In genomic region chr9:37035472-37036236, GRCh38 we compare ENCODE assay signal across 9 cellular contexts. TPM values are rescaled to one million over a fixed set of nuclear protein-coding genes. Genes with fewer than 3 reads are reported as not detected.
DNase-seq lines count a peak whose midpoint lies in the region; ATAC-seq and TF ChIP-seq lines count a peak whose summit lies in the region.
"Had no signal": no experiment of that assay in that cellular context is flagged by ENCODE, and none has a peak within 500 bp of the region (broad histone marks: within the 10 kb centered on the region; RNA-seq: fewer than 3 reads in every experiment).

No MANE protein-coding gene starts in this region.

- POLR2A ChIA-PET in OCI-LY7 (lab: Charles Lee): interaction anchor here (0.7 to 7.6 kb wide), 17 partner anchors 31 to 339 kb away, joined by 3 to 119 read pairs (median 5); partner anchors contain the start of gene ZCCHC7

- CTCF ChIA-PET in activated naive CD4-positive, alpha-beta T cell treated with anti-CD3 and anti-CD28 coated beads for 36 hours (lab: Charles Lee): interaction anchor here (1.0 to 1.1 kb wide), 2 partner anchors 111 to 266 kb away, joined by 3 read pairs; no protein-coding TSS in a partner anchor
- CTCF ChIA-PET in OCI-LY7 (lab: Charles Lee; ENCODE audit: unreplicated experiment): interaction anchor here (1.0 kb wide), 1 partner anchor 31 kb away, joined by 3 read pairs; no protein-coding TSS in a partner anchor

- BruUV-seq in OCI-LY7 (replicated peaks; lab: Mats Ljungman, UMichigan): TSS peak; percentile 48

- ATAC-seq in stimulated activated memory B cell treated with anti-CD40 and anti-IgM and Interleukin-4, amounts not matched to agents 10 μg/mL and 1 μg/mL and 100 μg/mL, for 72 hours: no peak
- ATAC-seq in GM19467 (IDR thresholded peaks at IDR 0.05; ENCODE audit: unreplicated experiment): no peak
- no peak for ATAC-seq in HG02759 (IDR thresholded peaks at IDR 0.05; ENCODE audit: unreplicated experiment)
- ATAC-seq in HG03159 (IDR thresholded peaks at IDR 0.05; ENCODE audit: unreplicated experiment): no peak

- no peak overlapping the region for H3K27ac Mint-ChIP-seq in activated naive CD4-positive, alpha-beta T cell treated with anti-CD3 and anti-CD28 coated beads for 36 hours
- peak overlapping the region; percentile 96 for H3K27ac Mint-ChIP-seq in stimulated activated memory B cell treated with anti-CD40 and anti-IgM and Interleukin-4, amounts not matched to agents 10 μg/mL and 1 μg/mL and 100 μg/mL, for 72 hours

- intact Hi-C loops in activated naive CD4-positive, alpha-beta T cell treated with anti-CD3 and anti-CD28 coated beads for 36 hours (cut with micrococcal nuclease): no loop called here
- intact Hi-C loops in OCI-LY7 (cut with micrococcal nuclease; ENCODE audit: unreplicated experiment): loop anchor here (2.0 kb wide), 3 partner anchors 85 to 375 kb away; partner anchors contain the start of gene ZCCHC7

- H4K20me1 ChIP-seq in OCI-LY7 (ENCODE audit: insufficient read depth, low read length): peaks cover 10% of the 10 kb centered on the region; the same call in 1 of the 2 replicates

- peak; percentile 13 for DNase-seq in activated naive CD4-positive, alpha-beta T cell treated with anti-CD3 and anti-CD28 coated beads for 36 hours
- DNase-seq in activated naive CD4-positive, alpha-beta T cell treated with Interleukin-2 at 50 U/mL for 16 hours: no peak
- DNase-seq in OCI-LY7 (ENCODE audit: low spot score): peak; percentile 47
- DNase-seq in fibroblast of peridontal ligament (ENCODE audit: extremely low read depth): peak; percentile 32
- DNase-seq: heart left ventricle had no signal

- no peaks in the 10 kb centered on the region for H3K9me3 ChIP-seq in OCI-LY7 (ENCODE audit: low read length)
- H3K9me3 ChIP-seq: heart left ventricle had no signal

- H3K4me1 ChIP-seq in OCI-LY7 (ENCODE audit: insufficient read depth, low read length, poor library complexity, severe bottlenecking): peaks cover 64% of the 10 kb centered on the region

- peak overlapping the region; percentile 95 for H3K27ac ChIP-seq in OCI-LY7 (ENCODE audit: low read depth, low read length, poor library complexity, severe bottlenecking)
- H3K27ac ChIP-seq: heart left ventricle had no signal

- no peaks in the 10 kb centered on the region for H3K36me3 Mint-ChIP-seq in activated naive CD4-positive, alpha-beta T cell treated with anti-CD3 and anti-CD28 coated beads for 36 hours (ENCODE audit: low read depth)
- H3K36me3 Mint-ChIP-seq in stimulated activated memory B cell treated with anti-CD40 and anti-IgM and Interleukin-4, amounts not matched to agents 10 μg/mL and 1 μg/mL and 100 μg/mL, for 72 hours: peaks cover 12% of the 10 kb centered on the region

- no peaks in the 10 kb centered on the region for H3K9me2 ChIP-seq in OCI-LY7 (ENCODE audit: insufficient read depth, low read length)

- peaks cover 56% of the 10 kb centered on the region for H3K79me2 ChIP-seq in OCI-LY7 (ENCODE audit: insufficient read depth, low read depth, low read length)

- peak overlapping the region; percentile 88 for H3K4me3 ChIP-seq in OCI-LY7 (ENCODE audit: low read depth, low read length, poor library complexity, severe bottlenecking)

- peaks cover 15% of the 10 kb centered on the region for H3K36me3 ChIP-seq in OCI-LY7 (ENCODE audit: insufficient read depth, low read length)
- H3K36me3 ChIP-seq: heart left ventricle had no signal

- no peak for TF ChIP-seq CTCF in OCI-LY7 (conservative IDR thresholded peaks at IDR 0.05; ENCODE audit: low read length)

- peak overlapping the region; percentile 81 for H3K4me2 ChIP-seq in OCI-LY7 (ENCODE audit: low read length)

- peak overlapping the region; percentile 81 for H3K4me3 Mint-ChIP-seq in activated naive CD4-positive, alpha-beta T cell treated with anti-CD3 and anti-CD28 coated beads for 36 hours
- peak overlapping the region; percentile 92 for H3K4me3 Mint-ChIP-seq in stimulated activated memory B cell treated with anti-CD40 and anti-IgM and Interleukin-4, amounts not matched to agents 10 μg/mL and 1 μg/mL and 100 μg/mL, for 72 hours

- H3K4me1 Mint-ChIP-seq in activated naive CD4-positive, alpha-beta T cell treated with anti-CD3 and anti-CD28 coated beads for 36 hours (ENCODE audit: low read depth): peaks cover 30% of the 10 kb centered on the region
- H3K4me1 Mint-ChIP-seq in stimulated activated memory B cell treated with anti-CD40 and anti-IgM and Interleukin-4, amounts not matched to agents 10 μg/mL and 1 μg/mL and 100 μg/mL, for 72 hours: peaks cover 59% of the 10 kb centered on the region

- H3K9me3 Mint-ChIP-seq in activated naive CD4-positive, alpha-beta T cell treated with anti-CD3 and anti-CD28 coated beads for 36 hours: no peaks in the 10 kb centered on the region
- no peaks in the 10 kb centered on the region for H3K9me3 Mint-ChIP-seq in stimulated activated memory B cell treated with anti-CD40 and anti-IgM and Interleukin-4, amounts not matched to agents 10 μg/mL and 1 μg/mL and 100 μg/mL, for 72 hours

- H3K27me3 Mint-ChIP-seq in activated naive CD4-positive, alpha-beta T cell treated with anti-CD3 and anti-CD28 coated beads for 36 hours (ENCODE audit: low read depth): peaks cover 81% of the 10 kb centered on the region
- no peaks in the 10 kb centered on the region for H3K27me3 Mint-ChIP-seq in stimulated activated memory B cell treated with anti-CD40 and anti-IgM and Interleukin-4, amounts not matched to agents 10 μg/mL and 1 μg/mL and 100 μg/mL, for 72 hours

- peak overlapping the region; percentile 30; the same call in 1 of the 2 replicates for H2AFZ ChIP-seq in OCI-LY7 (ENCODE audit: low read length)

RNA-seq across cellular contexts. Expression of gene PAX5, which starts 1.6 kb away (rescaled TPM):
- total RNA-seq in activated naive CD4-positive, alpha-beta T cell treated with anti-CD3 and anti-CD28 coated beads for 36 hours: under 1 TPM; 0.21 to 0.27 TPM
- total RNA-seq in OCI-LY7 (2014; rRNA removed; shearing (Covaris generic)): 50.4 and 62.5 TPM in 2 replicates
- 141 and 148 TPM in 2 replicates for total RNA-seq in OCI-LY7 (2022)

Comparison
In these comparisons a context has a peak if more than half of its experiments do, and no peak if none do; other contexts are left out.
1. RNA of gene PAX5, which starts 1.6 kb away (total RNA-seq): 50.4 to 148 TPM in OCI-LY7; 0.21 to 0.27 TPM in activated naive CD4-positive, alpha-beta T cell treated with anti-CD3 and anti-CD28 coated beads for 36 hours; every median in the first group is over 10 times any median in the second.